In the genomic region with DNA sequence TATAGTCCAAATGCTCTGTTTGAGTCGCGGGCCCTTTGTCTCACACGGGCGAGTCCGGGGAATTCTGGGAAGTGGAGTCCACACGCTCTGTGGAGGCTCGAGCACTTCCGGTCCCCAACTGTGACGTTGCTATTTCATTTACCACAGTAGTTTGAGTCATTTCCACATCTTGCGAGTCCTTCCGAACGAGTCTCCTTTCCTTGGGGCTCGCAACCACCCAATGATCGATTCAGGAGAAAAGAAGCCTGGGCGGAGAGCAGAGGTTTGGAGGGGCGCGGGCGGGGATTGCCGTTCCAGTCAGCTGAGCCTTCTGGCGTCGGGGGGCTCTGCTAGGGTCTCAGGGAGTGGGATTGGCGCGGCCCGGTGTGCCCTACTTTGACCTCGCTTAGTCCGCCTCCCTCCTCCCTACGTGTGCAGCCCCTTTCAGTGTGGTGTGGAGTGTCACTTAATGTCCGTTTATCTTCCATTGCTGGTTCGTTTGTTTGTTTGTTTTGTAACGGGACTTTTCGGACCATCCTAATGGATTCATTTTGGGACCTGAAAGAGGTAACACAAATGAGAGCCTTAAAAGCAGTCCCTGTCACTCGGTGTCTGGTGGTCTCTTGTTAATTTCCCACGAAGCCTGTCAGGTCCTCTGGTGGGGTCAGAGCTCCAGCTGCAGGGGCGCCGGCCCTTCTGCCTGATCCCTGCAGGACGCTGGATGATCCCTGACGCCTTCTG, we compare ENCODE assay signal across 8 cellular contexts. TPM values are rescaled to one million over a fixed set of nuclear protein-coding genes. Genes with fewer than 3 reads are reported as not detected.
A peak's percentile ranks its signal among the peaks of the same experiment; 100 is the strongest.
DNase-seq lines count a peak whose midpoint lies in the region; ATAC-seq and TF ChIP-seq lines count a peak whose summit lies in the region.

ZNF222 (plus strand) TSS at position 163 of the 720 bp plus-strand sequence; CDS start at position 221, 58 bp downstream.

- H3K9me3 ChIP-seq in duodenal mucosa (ENCODE audit: control insufficient read depth in 1 of 2, low read length in 2 of 2): peaks cover 0 to 29% of the 10 kb centered on the region in 2 donors

- peak; percentile 93 for ATAC-seq in GM18907 (IDR thresholded peaks at IDR 0.05; ENCODE audit: unreplicated experiment)
- ATAC-seq in HG03378 (IDR thresholded peaks at IDR 0.05; ENCODE audit: unreplicated experiment): peak; percentile 89

- H3K36me3 ChIP-seq in duodenal mucosa (ENCODE audit: control insufficient read depth in 1 of 2, insufficient read depth in 2 of 2, low read length in 2 of 2): peaks cover 25 to 36% of the 10 kb centered on the region in 2 donors

- peak within 1 kb of the TSS; percentile 72 to 75 for H3K9ac ChIP-seq in duodenal mucosa (ENCODE audit: low read depth in 1 of 2, low read length in 2 of 2)

- DNase-seq in AG08395 (ENCODE audit: low spot score) (peak; percentile 90), NCI-H524 treated with DMSO at 0.1 percent for 48 hours (lab: John Stamatoyannopoulos, UW) (peak; percentile 9), lower leg skin (ENCODE audit: low spot score in 2 of 2) (peak; percentile 83 to 95)
- DNase-seq in activated CD4-positive, alpha-beta T cell treated with anti-CD3 and anti-CD28 coated beads, Interleukin-2, amount 50 U/mL, for 4 hours: peak; percentile 72 to 79
- peak; percentile 85 for DNase-seq in stimulated activated CD4-positive, alpha-beta T cell treated with anti-CD3 and anti-CD28 coated beads, Interleukin-4, amount 100 ng/mL, for 24 hours

- TF ChIP-seq POLR2A in lower leg skin (IDR thresholded peaks at IDR 0.05): no peak

- H3K27ac ChIP-seq in duodenal mucosa (ENCODE audit: low read depth, low read length): no peak within 1 kb of the TSS

- WGBS in lower leg skin, 2 donors: 1 to 3% methylated on average over 37 of the region's 37 CpGs

- TF ChIP-seq CTCF in lower leg skin (IDR thresholded peaks at IDR 0.05): no peak

- intact Hi-C loops in lower leg skin (cut with DNase I; ENCODE audit: low total_unique reads): no loop called here

- H3K4me3 ChIP-seq in duodenal mucosa (ENCODE audit: low read depth in 1 of 2, low read length in 2 of 2): peak within 1 kb of the TSS; percentile 82 to 97
- H3K4me3 ChIP-seq in lower leg skin (ENCODE audit: low read depth, poor library complexity, severe bottlenecking): peak within 1 kb of the TSS; percentile 72

- H3K4me1 ChIP-seq in duodenal mucosa (ENCODE audit: control insufficient read depth in 1 of 2, insufficient read depth in 2 of 2, low read length in 2 of 2): peaks cover 4 to 6% of the 10 kb centered on the region in 2 donors

- H3K27me3 ChIP-seq in duodenal mucosa (ENCODE audit: control insufficient read depth in 1 of 2, insufficient read depth in 2 of 2, low read length in 2 of 2): no peaks in the 10 kb centered on the region

RNA-seq across cellular contexts. Expression of gene ZNF222, which starts in this region (rescaled TPM):
- 1 to 10 TPM; 1.1 to 6.1 (median 2.6) TPM for total RNA-seq in lower leg skin

Comparison
In these comparisons a context has a peak if more than half of its experiments do, and no peak if none do; other contexts are left out.
1. DNase-seq: peak in every context shown above with its lines; median percentile 90 in AG08395; 89 in lower leg skin; 85 in stimulated activated CD4-positive, alpha-beta T cell treated with anti-CD3 and anti-CD28 coated beads, Interleukin-4, amount 100 ng/mL, for 24 hours; 76 in activated CD4-positive, alpha-beta T cell treated with anti-CD3 and anti-CD28 coated beads, Interleukin-2, amount 50 U/mL, for 4 hours; 9 in NCI-H524 treated with DMSO at 0.1 percent for 48 hours.